Comparison of ENCODE assay signal across 7 cellular contexts in the genomic region with DNA sequence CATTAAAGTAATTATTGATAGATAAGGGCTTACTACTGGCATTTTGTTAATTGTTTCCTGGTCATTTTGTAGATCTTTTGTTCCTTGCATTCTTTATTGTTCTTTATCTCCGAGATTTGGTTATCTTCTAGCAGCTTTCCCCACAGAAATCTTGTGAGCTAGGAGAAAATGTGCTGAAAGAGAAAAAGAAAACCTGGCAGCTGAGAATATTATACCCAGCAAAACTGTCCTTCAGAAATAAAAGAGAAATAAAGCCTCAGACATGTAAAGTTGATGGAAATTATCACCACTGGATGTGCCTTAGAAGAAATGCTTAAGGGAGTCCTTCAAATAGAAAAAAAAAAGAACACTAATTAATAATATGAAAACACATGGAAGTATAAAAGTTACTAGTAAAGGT.
"Had no signal": no experiment of that assay in that cellular context is flagged by ENCODE, and none has a peak within 500 bp of the region (broad histone marks: within the 10 kb centered on the region; RNA-seq: fewer than 3 reads in every experiment).

No MANE protein-coding gene starts in this region.

- H3K27ac ChIP-seq: GM23248 had no signal

- FAIRE-seq: HTR-8/SVneo had no signal

- H3K4me1 ChIP-seq: HAP-1 had no signal

- H3K9ac ChIP-seq: GM23248 had no signal

- H2AFZ ChIP-seq: GM23248 had no signal

- H3K36me3 ChIP-seq: HAP-1 had no signal

- DNase-seq: GM23248, GOT3, H7, KG1 had no signal

- H3K9me3 ChIP-seq: HAP-1 had no signal

- ATAC-seq: HCT116 had no signal

- H3K4me3 ChIP-seq: GM23248, HAP-1 had no signal
